ENCODE assay signal across 2 cellular contexts in genomic region chr1:23868848-23869450, GRCh38.
TF ChIP-seq lines count a peak whose summit lies in the region.

No MANE protein-coding gene starts in this region.

TF ChIP-seq in HCT116, 20 proteins besides CTCF, POLR2A, EP300 and RAD21:
- TF ChIP-seq SIN3A (IDR thresholded peaks at IDR 0.05; ENCODE audit: low read depth) (no peak), EGR1 (IDR thresholded peaks at IDR 0.05; ENCODE audit: low read depth) (no peak), ATF3 (IDR thresholded peaks at IDR 0.05) (no peak), YY1 (IDR thresholded peaks at IDR 0.05; ENCODE audit: extremely low read depth, insufficient replicate concordance, low read depth, low read length) (no peak), CBX3 (IDR thresholded peaks at IDR 0.05; ENCODE audit: low read depth) (no peak)
TF ChIP-seq in HCT116: peak in this region for 0.

TF ChIP-seq in HepG2, 621 proteins besides CTCF, POLR2A, EP300 and RAD21:
- TF ChIP-seq PAXIP1 (CRISPR knock-in tag; conservative IDR thresholded peaks at IDR 0.05) (0 out of 2 replicates have a peak, but pooled peaks have one; percentile 7), ATF3 (CRISPR knock-in tag; IDR thresholded peaks at IDR 0.05) (no peak), ZNF761 (CRISPR knock-in tag; conservative IDR thresholded peaks at IDR 0.05) (0 out of 2 replicates have a peak, but pooled peaks have one; percentile 24), HOMEZ (CRISPR knock-in tag; IDR thresholded peaks at IDR 0.05; ENCODE audit: low read depth) (no peak), SNAI1 (CRISPR knock-in tag; IDR thresholded peaks at IDR 0.05; ENCODE audit: borderline replicate concordance) (no peak), MEF2D (CRISPR knock-in tag; IDR thresholded peaks at IDR 0.05) (no peak), ZNF33B (CRISPR knock-in tag; IDR thresholded peaks at IDR 0.05) (no peak), SRY (CRISPR knock-in tag; IDR thresholded peaks at IDR 0.05) (no peak), ZSCAN25 (CRISPR knock-in tag; IDR thresholded peaks at IDR 0.05) (0 out of 2 replicates have a peak, but pooled peaks have one; percentile 35), ZNF136 (CRISPR knock-in tag; IDR thresholded peaks at IDR 0.05; ENCODE audit: low read depth) (no peak), CREB1 (IDR thresholded peaks at IDR 0.05) (no peak), CREB1 (CRISPR knock-in tag; IDR thresholded peaks at IDR 0.05) (peak; percentile 27; the same call in 1 of the 2 replicates), FOXO4 (CRISPR knock-in tag; conservative IDR thresholded peaks at IDR 0.05) (0 out of 2 replicates have a peak, but pooled peaks have one; percentile 25), ZNF788 (CRISPR knock-in tag; IDR thresholded peaks at IDR 0.05; ENCODE audit: borderline replicate concordance) (0 out of 2 replicates have a peak, but pooled peaks have one; percentile 10), EZH2 (conservative IDR thresholded peaks at IDR 0.05; ENCODE audit: low read depth, low read length) (no peak), ZNF510 (CRISPR knock-in tag; IDR thresholded peaks at IDR 0.05; ENCODE audit: low read depth) (0 out of 2 replicates have a peak, but pooled peaks have one; percentile 44)
- TF ChIP-seq, protein P1, sequence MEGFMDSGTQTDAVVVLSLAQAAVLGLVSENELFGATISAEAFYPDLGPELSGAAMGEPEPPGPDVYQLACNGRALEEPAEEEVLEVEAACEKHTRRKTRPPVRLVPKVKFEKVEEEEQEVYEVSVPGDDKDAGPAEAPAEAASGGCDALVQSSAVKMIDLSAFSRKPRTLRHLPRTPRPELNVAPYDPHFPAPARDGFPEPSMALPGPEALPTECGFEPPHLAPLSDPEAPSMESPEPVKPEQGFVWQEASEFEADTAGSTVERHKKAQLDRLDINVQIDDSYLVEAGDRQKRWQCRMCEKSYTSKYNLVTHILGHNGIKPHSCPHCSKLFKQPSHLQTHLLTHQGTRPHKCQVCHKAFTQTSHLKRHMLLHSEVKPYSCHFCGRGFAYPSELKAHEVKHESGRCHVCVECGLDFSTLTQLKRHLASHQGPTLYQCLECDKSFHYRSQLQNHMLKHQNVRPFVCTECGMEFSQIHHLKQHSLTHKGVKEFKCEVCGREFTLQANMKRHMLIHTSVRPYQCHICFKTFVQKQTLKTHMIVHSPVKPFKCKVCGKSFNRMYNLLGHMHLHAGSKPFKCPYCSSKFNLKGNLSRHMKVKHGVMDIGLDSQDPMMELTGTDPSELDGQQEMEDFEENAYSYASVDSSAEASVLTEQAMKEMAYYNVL (CRISPR knock-in tag; IDR thresholded peaks at IDR 0.05; ENCODE audit: borderline replicate concordance): 0 out of 2 replicates have a peak, but pooled peaks have one; percentile 50
- TF ChIP-seq, protein P2, sequence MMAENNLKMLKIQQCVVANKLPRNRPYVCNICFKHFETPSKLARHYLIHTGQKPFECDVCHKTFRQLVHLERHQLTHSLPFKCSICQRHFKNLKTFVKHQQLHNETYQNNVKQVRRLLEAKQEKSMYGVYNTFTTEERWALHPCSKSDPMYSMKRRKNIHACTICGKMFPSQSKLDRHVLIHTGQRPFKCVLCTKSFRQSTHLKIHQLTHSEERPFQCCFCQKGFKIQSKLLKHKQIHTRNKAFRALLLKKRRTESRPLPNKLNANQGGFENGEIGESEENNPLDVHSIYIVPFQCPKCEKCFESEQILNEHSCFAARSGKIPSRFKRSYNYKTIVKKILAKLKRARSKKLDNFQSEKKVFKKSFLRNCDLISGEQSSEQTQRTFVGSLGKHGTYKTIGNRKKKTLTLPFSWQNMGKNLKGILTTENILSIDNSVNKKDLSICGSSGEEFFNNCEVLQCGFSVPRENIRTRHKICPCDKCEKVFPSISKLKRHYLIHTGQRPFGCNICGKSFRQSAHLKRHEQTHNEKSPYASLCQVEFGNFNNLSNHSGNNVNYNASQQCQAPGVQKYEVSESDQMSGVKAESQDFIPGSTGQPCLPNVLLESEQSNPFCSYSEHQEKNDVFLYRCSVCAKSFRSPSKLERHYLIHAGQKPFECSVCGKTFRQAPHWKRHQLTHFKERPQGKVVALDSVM (CRISPR knock-in tag; IDR thresholded peaks at IDR 0.05): 0 out of 2 replicates have a peak, but pooled peaks have one; percentile 1
- TF ChIP-seq, protein P3, sequence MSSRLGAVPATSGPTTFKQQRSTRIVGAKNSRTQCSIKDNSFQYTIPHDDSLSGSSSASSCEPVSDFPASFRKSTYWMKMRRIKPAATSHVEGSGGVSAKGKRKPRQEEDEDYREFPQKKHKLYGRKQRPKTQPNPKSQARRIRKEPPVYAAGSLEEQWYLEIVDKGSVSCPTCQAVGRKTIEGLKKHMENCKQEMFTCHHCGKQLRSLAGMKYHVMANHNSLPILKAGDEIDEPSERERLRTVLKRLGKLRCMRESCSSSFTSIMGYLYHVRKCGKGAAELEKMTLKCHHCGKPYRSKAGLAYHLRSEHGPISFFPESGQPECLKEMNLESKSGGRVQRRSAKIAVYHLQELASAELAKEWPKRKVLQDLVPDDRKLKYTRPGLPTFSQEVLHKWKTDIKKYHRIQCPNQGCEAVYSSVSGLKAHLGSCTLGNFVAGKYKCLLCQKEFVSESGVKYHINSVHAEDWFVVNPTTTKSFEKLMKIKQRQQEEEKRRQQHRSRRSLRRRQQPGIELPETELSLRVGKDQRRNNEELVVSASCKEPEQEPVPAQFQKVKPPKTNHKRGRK (CRISPR knock-in tag; IDR thresholded peaks at IDR 0.05): no peak
